Comparison of ENCODE assay signal across 2 cellular contexts in genomic region chr1:41239988-41240610, GRCh38.
TF ChIP-seq lines count a peak whose summit lies in the region.

No MANE protein-coding gene starts in this region.

TF ChIP-seq in HEK293, 187 proteins besides CTCF, POLR2A, EP300 and RAD21 (continued from another document and continues in another):
- TF ChIP-seq ZSCAN23 (tag by site-specific recombination; IDR thresholded peaks at IDR 0.05) (no peak), ZNF398 (tag by site-specific recombination; IDR thresholded peaks at IDR 0.05) (no peak), SETDB1 (IDR thresholded peaks at IDR 0.05; ENCODE audit: insufficient read length, low read length) (peak; percentile 91), SP7 (tag by site-specific recombination; IDR thresholded peaks at IDR 0.05) (peak; percentile 79), KLF1 (tag by site-specific recombination; IDR thresholded peaks at IDR 0.05) (no peak), ZNF76 (tag by site-specific recombination; IDR thresholded peaks at IDR 0.05; ENCODE audit: borderline replicate concordance, low read depth) (no peak), TCF7L2 (IDR thresholded peaks at IDR 0.05; ENCODE audit: borderline replicate concordance, low read depth, low read length) (peak; percentile 76; the same call in 1 of the 2 replicates), ZNF341 (tag by site-specific recombination; IDR thresholded peaks at IDR 0.05; ENCODE audit: low read depth) (peak; percentile 43; the same call in 1 of the 2 replicates), ZFP3 (tag by site-specific recombination; IDR thresholded peaks at IDR 0.05; ENCODE audit: low read depth) (no peak), ZNF830 (tag by site-specific recombination; IDR thresholded peaks at IDR 0.05; ENCODE audit: low read depth) (no peak), ZNF558 (tag by site-specific recombination; IDR thresholded peaks at IDR 0.05) (no peak), ZNF768 (tag by site-specific recombination; IDR thresholded peaks at IDR 0.05) (no peak), SP2 (tag by site-specific recombination; IDR thresholded peaks at IDR 0.05) (no peak), ZNF624 (tag by site-specific recombination; IDR thresholded peaks at IDR 0.05) (no peak), ZNF184 (tag by site-specific recombination; IDR thresholded peaks at IDR 0.05) (no peak), ZNF169 (tag by site-specific recombination; IDR thresholded peaks at IDR 0.05) (no peak), ZNF585B (tag by site-specific recombination; IDR thresholded peaks at IDR 0.05) (no peak), ZBTB7A (tag by site-specific recombination; IDR thresholded peaks at IDR 0.05; ENCODE audit: low read depth) (no peak), ZNF600 (tag by site-specific recombination; IDR thresholded peaks at IDR 0.05) (no peak), ZBTB8A (tag by site-specific recombination; IDR thresholded peaks at IDR 0.05) (0 out of 2 replicates have a peak, but pooled peaks have one; percentile 19), ZNF335 (tag by site-specific recombination; conservative IDR thresholded peaks at IDR 0.05) (no peak), REPIN1 (tag by site-specific recombination; IDR thresholded peaks at IDR 0.05; ENCODE audit: low read depth) (no peak), MZF1 (tag by site-specific recombination; IDR thresholded peaks at IDR 0.05; ENCODE audit: borderline replicate concordance) (no peak), OVOL3 (tag by site-specific recombination; IDR thresholded peaks at IDR 0.05) (no peak), ZSCAN30 (tag by site-specific recombination; IDR thresholded peaks at IDR 0.05) (peak; percentile 51; the same call in 1 of the 2 replicates), ZNF518A (tag by site-specific recombination; conservative IDR thresholded peaks at IDR 0.05; ENCODE audit: low read depth) (no peak), ZNF654 (tag by site-specific recombination; IDR thresholded peaks at IDR 0.05; ENCODE audit: low read depth) (peak; percentile 2; the same call in 1 of the 2 replicates), MYNN (tag by site-specific recombination; IDR thresholded peaks at IDR 0.05; ENCODE audit: borderline replicate concordance) (no peak), ZNF580 (tag by site-specific recombination; IDR thresholded peaks at IDR 0.05) (no peak), ZNF610 (tag by site-specific recombination; IDR thresholded peaks at IDR 0.05; ENCODE audit: borderline replicate concordance) (0 out of 2 replicates have a peak, but pooled peaks have one; percentile 26), TRIM28 (IDR thresholded peaks at IDR 0.05; ENCODE audit: borderline replicate concordance, low read length) (peak; percentile 98), ZNF404 (tag by site-specific recombination; IDR thresholded peaks at IDR 0.05) (no peak), SCRT2 (tag by site-specific recombination; IDR thresholded peaks at IDR 0.05) (no peak)

TF ChIP-seq in SK-N-SH, 30 proteins besides CTCF, POLR2A, EP300 and RAD21 (continued from another document):
- TF ChIP-seq REST (IDR thresholded peaks at IDR 0.05; ENCODE audit: low read depth, low read length), result no peak
- peak; percentile 33; the same call in 1 of the 2 replicates for TF ChIP-seq SMC3 (IDR thresholded peaks at IDR 0.05; ENCODE audit: low read depth, low read length)
- TF ChIP-seq NRF1 (IDR thresholded peaks at IDR 0.05; ENCODE audit: low read depth, low read length), result no peak
- TF ChIP-seq GABPA (IDR thresholded peaks at IDR 0.05; ENCODE audit: low read depth), result no peak
- no peak for TF ChIP-seq IRF3 (IDR thresholded peaks at IDR 0.05; ENCODE audit: low read depth, low read length)
- TF ChIP-seq PBX3 (IDR thresholded peaks at IDR 0.05), result no peak
- no peak for TF ChIP-seq YY1 (IDR thresholded peaks at IDR 0.05; ENCODE audit: low read depth)
- no peak for TF ChIP-seq MXI1 (IDR thresholded peaks at IDR 0.05; ENCODE audit: low read depth, low read length)
- no peak for TF ChIP-seq FOXM1 (IDR thresholded peaks at IDR 0.05; ENCODE audit: low read depth)
- 0 out of 2 replicates have a peak, but pooled peaks have one; percentile 19 for TF ChIP-seq SIN3A (IDR thresholded peaks at IDR 0.05; ENCODE audit: borderline replicate concordance, low read depth, low read length)
- TF ChIP-seq USF2 (IDR thresholded peaks at IDR 0.05; ENCODE audit: borderline replicate concordance, low read depth, low read length), result no peak
- TF ChIP-seq ELF1 (IDR thresholded peaks at IDR 0.05), result no peak
- no peak for TF ChIP-seq ZBTB33 (IDR thresholded peaks at IDR 0.05; ENCODE audit: borderline replicate concordance, low read depth)
- no peak for TF ChIP-seq EZH2phosphoT487 (IDR thresholded peaks at IDR 0.05; ENCODE audit: borderline replicate concordance, low read depth)
- no peak for TF ChIP-seq FOXJ3 (CRISPR knock-in tag; IDR thresholded peaks at IDR 0.05)
- no peak for TF ChIP-seq CHD2 (IDR thresholded peaks at IDR 0.05; ENCODE audit: low read length, partially characterized antibody)
- no peak for TF ChIP-seq TAF1 (IDR thresholded peaks at IDR 0.05; ENCODE audit: borderline replicate concordance, low read depth, low read length)
- no peak for TF ChIP-seq FOSL2 (IDR thresholded peaks at IDR 0.05; ENCODE audit: borderline replicate concordance, low read depth)
